21 cellular contexts compared by ENCODE assay signal in genomic region chr6:7175463-7175862, GRCh38.
A peak's percentile ranks its signal among the peaks of the same experiment; 100 is the strongest.
DNase-seq lines count a peak whose midpoint lies in the region; ATAC-seq and TF ChIP-seq lines count a peak whose summit lies in the region.
"Had no signal": no experiment of that assay in that cellular context is flagged by ENCODE, and none has a peak within 500 bp of the region (broad histone marks: within the 10 kb centered on the region; RNA-seq: fewer than 3 reads in every experiment).

No MANE protein-coding gene starts in this region.

- no peak overlapping the region for H3K4me3 ChIP-seq in SK-N-SH (ENCODE audit: low read depth in 2 of 2, low read length in 1 of 2)
- no peak overlapping the region for H3K4me3 ChIP-seq in left lung
- no peak overlapping the region for H3K4me3 ChIP-seq in testis
- H3K4me3 ChIP-seq: ascending aorta, tibial artery had no signal

- H3K9ac ChIP-seq in SK-N-SH = no peak overlapping the region

- H2AFZ ChIP-seq in SK-N-SH (ENCODE audit: low read depth) = no peak overlapping the region

- TF ChIP-seq CTCF in SK-N-SH (IDR thresholded peaks at IDR 0.05) (no peak), left lung (IDR thresholded peaks at IDR 0.05) (no peak), testis (IDR thresholded peaks at IDR 0.05) (no peak)

- 71% methylated on average over 5 of the region's 5 CpGs for WGBS in SK-N-SH (ENCODE audit: low lambda C conversion rate)
- WGBS in testis, 2 donors = 55 to 57% methylated on average over 5 of the region's 5 CpGs

- no peak for TF ChIP-seq EP300 in SK-N-SH (IDR thresholded peaks at IDR 0.05; ENCODE audit: borderline replicate concordance in 1 of 2, low read depth in 1 of 2, low read length in 1 of 2)

- H3K9me3 ChIP-seq in SK-N-SH (no peaks in the 10 kb centered on the region), left lung (no peaks in the 10 kb centered on the region), testis (no peaks in the 10 kb centered on the region)
- H3K9me3 ChIP-seq: ascending aorta, tibial artery had no signal

- intact Hi-C loops in dendritic cell treated with granulocyte-macrophage colony-stimulating factor and Interleukin-4, amounts not matched to agents 40 ng/mL and 50 ng/mL, for 4 days (cut with micrococcal nuclease) = no loop called here
- intact Hi-C loops in left lung (cut with DNase I) = no loop called here
- intact Hi-C loops in testis (cut with DNase I; ENCODE audit: low total_unique reads) = no loop called here

- peaks cover 40% of the 10 kb centered on the region for H3K4me1 Mint-ChIP-seq in dendritic cell treated with granulocyte-macrophage colony-stimulating factor and Interleukin-4, amounts not matched to agents 40 ng/mL and 50 ng/mL, for 4 days (ENCODE audit: low read depth)

- H3K36me3 ChIP-seq in SK-N-SH (replicated peaks in 1 of 2; ENCODE audit: control insufficient read depth in 1 of 2, insufficient read depth in 2 of 2, low read length in 1 of 2) (peaks cover 4 to 12% of the 10 kb centered on the region in 2 experiments), left lung (peaks cover 0 to 37% of the 10 kb centered on the region in 2 donors), testis (ENCODE audit: low read depth, missing control alignments) (no peaks in the 10 kb centered on the region)

- no peaks in the 10 kb centered on the region for H3K27me3 Mint-ChIP-seq in dendritic cell treated with granulocyte-macrophage colony-stimulating factor and Interleukin-4, amounts not matched to agents 40 ng/mL and 50 ng/mL, for 4 days
- H3K27me3 Mint-ChIP-seq: CD4-positive, CD25-positive, alpha-beta regulatory T cell had no signal

- peak overlapping the region; percentile 10 for H3K27ac Mint-ChIP-seq in dendritic cell treated with granulocyte-macrophage colony-stimulating factor and Interleukin-4, amounts not matched to agents 40 ng/mL and 50 ng/mL, for 4 days

- H3K9me2 ChIP-seq in SK-N-SH = no peaks in the 10 kb centered on the region

- peaks cover 89% of the 10 kb centered on the region for H3K36me3 Mint-ChIP-seq in dendritic cell treated with granulocyte-macrophage colony-stimulating factor and Interleukin-4, amounts not matched to agents 40 ng/mL and 50 ng/mL, for 4 days (ENCODE audit: low read depth)

- peaks cover 32% of the 10 kb centered on the region for H4K20me1 ChIP-seq in SK-N-SH (ENCODE audit: insufficient read depth)

- H3K9me3 Mint-ChIP-seq in dendritic cell treated with granulocyte-macrophage colony-stimulating factor and Interleukin-4, amounts not matched to agents 40 ng/mL and 50 ng/mL, for 4 days = no peaks in the 10 kb centered on the region
- H3K9me3 Mint-ChIP-seq: CD4-positive, CD25-positive, alpha-beta regulatory T cell had no signal

- POLR2A ChIA-PET in SK-N-SH (lab: Yijun Ruan, JAX) = no interaction called here

- H3K27me3 ChIP-seq in SK-N-SH (ENCODE audit: insufficient read depth) = no peaks in the 10 kb centered on the region
- H3K27me3 ChIP-seq in left lung = no peaks in the 10 kb centered on the region
- H3K27me3 ChIP-seq in testis = no peaks in the 10 kb centered on the region
- H3K27me3 ChIP-seq: ascending aorta, tibial artery had no signal

- no peak for DNase-seq in SK-N-SH
- DNase-seq in left lung = no peak
- peak; percentile 46 for DNase-seq in testis
- DNase-seq in SKM-1 treated with dmso at 0.1 percent for 144 hours (lab: John Stamatoyannopoulos, UW; ENCODE audit: unreplicated experiment) = no peak
- no peak for DNase-seq in NCI-H1105 (lab: John Stamatoyannopoulos, UW)
- DNase-seq: activated CD4-positive, alpha-beta T cell treated with anti-CD3 and anti-CD28 coated beads for 4 hours; activated CD8-positive, alpha-beta memory T cell treated with anti-CD3 and anti-CD28 coated beads, Interleukin-2, amount 50 U/mL, for 48 hours; CD4-positive, CD25-positive, alpha-beta regulatory T cell; H7; kidney; NCI-H1436; NCI-H774; nucleus accumbens; stimulated activated CD4-positive, alpha-beta T cell treated with anti-CD3 and anti-CD28 coated beads, Interleukin-4, amount 100 ng/mL, for 4 hours; stimulated activated CD8-positive, alpha-beta memory T cell treated with anti-CD3 and anti-CD28 coated beads, Interleukin-4, amount 100 ng/mL, for 48 hours; tibial artery had no signal

- H3K4me2 ChIP-seq in SK-N-SH = no peak overlapping the region

- H3F3A ChIP-seq in SK-N-SH (replicated peaks; ENCODE audit: insufficient read depth) = peaks cover 7% of the 10 kb centered on the region

- no peak overlapping the region for H3K27ac ChIP-seq in SK-N-SH (ENCODE audit: low read depth in 2 of 2, low read length in 1 of 2)
- H3K27ac ChIP-seq in left lung = no peak overlapping the region
- H3K27ac ChIP-seq in testis = no peak overlapping the region
- H3K27ac ChIP-seq: 22Rv1, ascending aorta, tibial artery had no signal

- H3K4me1 ChIP-seq in SK-N-SH (ENCODE audit: control insufficient read depth in 1 of 2, insufficient read depth in 2 of 2, low read depth in 1 of 2, low read length in 1 of 2) = peaks cover 4 to 6% of the 10 kb centered on the region in 2 experiments; a peak in 2 of 4 replicates
- peaks cover 3 to 39% of the 10 kb centered on the region in 2 donors for H3K4me1 ChIP-seq in left lung
- H3K4me1 ChIP-seq in testis = peaks cover 31% of the 10 kb centered on the region

- TF ChIP-seq POLR2A in testis (IDR thresholded peaks at IDR 0.05) = no peak

- peak; percentile 53 for ATAC-seq in SK-N-SH treated with all-trans-retinoic acid at 6 μM for 48 hours
- ATAC-seq in left lung = peak; percentile 34
- ATAC-seq in HG03439 (IDR thresholded peaks at IDR 0.05; ENCODE audit: unreplicated experiment) = no peak

- no peak overlapping the region for H3K4me3 Mint-ChIP-seq in dendritic cell treated with granulocyte-macrophage colony-stimulating factor and Interleukin-4, amounts not matched to agents 40 ng/mL and 50 ng/mL, for 4 days
- H3K4me3 Mint-ChIP-seq: CD4-positive, CD25-positive, alpha-beta regulatory T cell had no signal

- no peak for TF ChIP-seq RAD21 in SK-N-SH (IDR thresholded peaks at IDR 0.05; ENCODE audit: low read length)

- CTCF ChIA-PET in SK-N-SH (lab: Yijun Ruan, JAX) = no interaction called here

- H3K79me2 ChIP-seq in SK-N-SH (ENCODE audit: insufficient read depth) = peaks cover 57% of the 10 kb centered on the region

TF ChIP-seq in SK-N-SH treated with all-trans-retinoic acid at 6 μM for 48 hours, 23 proteins besides CTCF, POLR2A, EP300 and RAD21 (continues in another document):
- no peak for TF ChIP-seq ZNF70 (CRISPR knock-in tag; IDR thresholded peaks at IDR 0.05)
- no peak for TF ChIP-seq ZC3H10 (CRISPR knock-in tag; IDR thresholded peaks at IDR 0.05)
- no peak for TF ChIP-seq PPARA (CRISPR knock-in tag; IDR thresholded peaks at IDR 0.05; ENCODE audit: borderline replicate concordance)
- TF ChIP-seq CSDC2 (CRISPR knock-in tag; IDR thresholded peaks at IDR 0.05) = no peak
- TF ChIP-seq PATZ1 (CRISPR knock-in tag; IDR thresholded peaks at IDR 0.05; ENCODE audit: borderline replicate concordance) = no peak
- TF ChIP-seq ARNTL (CRISPR knock-in tag; IDR thresholded peaks at IDR 0.05; ENCODE audit: borderline replicate concordance, low read depth) = no peak

TF ChIP-seq in SK-N-SH, 30 proteins besides CTCF, POLR2A, EP300 and RAD21 (continues in another document):
- TF ChIP-seq EZH2phosphoT487 (IDR thresholded peaks at IDR 0.05; ENCODE audit: borderline replicate concordance, low read depth) (no peak), RFX5 (IDR thresholded peaks at IDR 0.05; ENCODE audit: low read length) (no peak), TCF12 (IDR thresholded peaks at IDR 0.05) (no peak), USF1 (IDR thresholded peaks at IDR 0.05; ENCODE audit: borderline replicate concordance, low read depth) (no peak), ZBTB33 (IDR thresholded peaks at IDR 0.05; ENCODE audit: borderline replicate concordance, low read depth) (no peak), CHD2 (IDR thresholded peaks at IDR 0.05; ENCODE audit: low read length, partially characterized antibody) (no peak), YY1 (IDR thresholded peaks at IDR 0.05; ENCODE audit: low read depth) (no peak), RCOR1 (IDR thresholded peaks at IDR 0.05; ENCODE audit: low read length) (no peak), TAF1 (IDR thresholded peaks at IDR 0.05; ENCODE audit: borderline replicate concordance, low read depth, low read length) (no peak), USF2 (IDR thresholded peaks at IDR 0.05; ENCODE audit: borderline replicate concordance, low read depth, low read length) (no peak), MAX (IDR thresholded peaks at IDR 0.05; ENCODE audit: low read depth) (no peak), RXRA (IDR thresholded peaks at IDR 0.05; ENCODE audit: borderline replicate concordance, low read depth) (no peak), SMC3 (IDR thresholded peaks at IDR 0.05; ENCODE audit: low read depth, low read length) (no peak)
